ENCODE assay signal across 19 cellular contexts in the genomic region with DNA sequence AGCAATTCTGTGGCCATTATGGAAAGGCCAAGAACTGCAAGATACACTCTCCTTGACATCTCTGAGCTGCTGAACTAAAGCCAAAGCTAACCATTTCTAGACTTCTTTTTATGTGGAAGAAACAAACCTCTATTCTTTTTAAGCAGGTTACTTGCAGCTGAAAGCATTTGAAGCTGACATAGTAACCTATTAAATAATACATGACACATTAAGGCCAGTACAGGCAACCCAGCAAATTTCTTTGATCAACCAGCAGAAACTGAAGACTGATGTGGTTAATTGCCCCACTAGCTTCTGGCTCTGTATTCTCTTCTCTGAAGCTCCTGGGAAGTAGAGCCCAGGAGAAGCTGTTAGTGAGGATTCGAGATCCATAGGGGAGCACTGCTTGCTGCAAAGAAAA. TPM values are rescaled to one million over a fixed set of nuclear protein-coding genes. Genes with fewer than 3 reads are reported as not detected.
DNase-seq lines count a peak whose midpoint lies in the region; ATAC-seq, FAIRE-seq and TF ChIP-seq lines count a peak whose summit lies in the region.
"Had no signal": no experiment of that assay in that cellular context is flagged by ENCODE, and none has a peak within 500 bp of the region (broad histone marks: within the 10 kb centered on the region; RNA-seq: fewer than 3 reads in every experiment).

No MANE protein-coding gene starts in this region.

- WGBS in GM12878 (ENCODE audit: insufficient coverage, insufficient replicate concordance, low lambda C conversion rate, missing lambda C conversion rate), result 56% methylated on average over 1 of the region's 1 CpG

- in situ Hi-C loops in GM12878 (cut with MboI), result no loop called here

- H3K4me3 Mint-ChIP-seq in T-helper 2 cell treated with Interferon-gamma antibody and Interleukin-4, amounts not matched to agents 5 μg/mL and 100 μg/mL, for 36 hours, result no peak overlapping the region
- H3K4me3 Mint-ChIP-seq: activated CD8-positive, alpha-beta memory T cell treated with anti-CD3 and anti-CD28 coated beads, Interleukin-2, amount 10 ng/mL, durations not matched to agents 7 days and 5 days had no signal

- no TSS peak for BruUV-seq in GM12878 (replicated peaks; lab: Mats Ljungman, UMichigan)
- BruUV-seq in OCI-LY7 (replicated peaks; lab: Mats Ljungman, UMichigan), result no TSS peak

- H3K9me3 ChIP-seq in GM12878 (replicated peaks; ENCODE audit: control insufficient read depth, insufficient read depth, low read length), result no peaks in the 10 kb centered on the region
- no peaks in the 10 kb centered on the region for H3K9me3 ChIP-seq in OCI-LY7 (ENCODE audit: low read length)
- H3K9me3 ChIP-seq: gastroesophageal sphincter, stomach, uterus had no signal

- no peaks in the 10 kb centered on the region for H3K36me3 Mint-ChIP-seq in T-helper 2 cell treated with Interferon-gamma antibody and Interleukin-4, amounts not matched to agents 5 μg/mL and 100 μg/mL, for 36 hours (ENCODE audit: low read depth)
- H3K36me3 Mint-ChIP-seq: activated CD8-positive, alpha-beta memory T cell treated with anti-CD3 and anti-CD28 coated beads, Interleukin-2, amount 10 ng/mL, durations not matched to agents 7 days and 5 days had no signal

- H3K4me2 ChIP-seq in GM12878 (ENCODE audit: control insufficient read depth, insufficient read depth) (peak overlapping the region; percentile 62; the same call in 1 of the 2 replicates), OCI-LY7 (ENCODE audit: low read length) (no peak overlapping the region)

- intact Hi-C loops in GM12878 (cut with micrococcal nuclease; ENCODE audit: unreplicated experiment) (no loop called here), OCI-LY7 (cut with micrococcal nuclease; ENCODE audit: unreplicated experiment) (no loop called here)

- DNase-seq in GM19239 (ENCODE audit: insufficient read length, low spot score) (no peak), GM12878 (ENCODE audit: low read depth, low spot score) (peak; percentile 34), OCI-LY7 (ENCODE audit: low spot score) (no peak), GM12892 (ENCODE audit: insufficient read length) (no peak)
- DNase-seq in T-helper 2 cell treated with Interferon-gamma antibody and Interleukin-4, amounts not matched to agents 5 μg/mL and 100 μg/mL, for 36 hours (ENCODE audit: low spot score), result no peak
- DNase-seq: activated CD4-positive, alpha-beta T cell treated with anti-CD3 and anti-CD28 coated beads for 4 hours; activated CD8-positive, alpha-beta memory T cell treated with anti-CD3 and anti-CD28 coated beads, Interleukin-2, amount 10 ng/mL, durations not matched to agents 7 days and 5 days; AML-193; left ventricle myocardium superior; NCI-H2029 treated with DMSO at 0.1 percent for 48 hours; NCI-H446 treated with DMSO at 0.1 percent for 48 hours; stomach; uterus had no signal

- peak; percentile 31 for ATAC-seq in HG02973 (IDR thresholded peaks at IDR 0.05; ENCODE audit: unreplicated experiment)
- ATAC-seq in GM12878, result peak; percentile 24; the same call in 2 of the 3 replicates
- no peak for ATAC-seq in GM19328 (IDR thresholded peaks at IDR 0.05; ENCODE audit: unreplicated experiment)
- ATAC-seq: activated CD8-positive, alpha-beta memory T cell treated with anti-CD3 and anti-CD28 coated beads, Interleukin-2, amount 10 ng/mL, durations not matched to agents 7 days and 5 days; gastroesophageal sphincter; HCT116; left ventricle myocardium superior had no signal

- H2AFZ ChIP-seq in GM12878 (ENCODE audit: control insufficient read depth, low read depth, low read length) (no peak overlapping the region), OCI-LY7 (ENCODE audit: low read length) (no peak overlapping the region)

- no peaks in the 10 kb centered on the region for H3K9me3 Mint-ChIP-seq in T-helper 2 cell treated with Interferon-gamma antibody and Interleukin-4, amounts not matched to agents 5 μg/mL and 100 μg/mL, for 36 hours
- H3K9me3 Mint-ChIP-seq: activated T-helper 2 cell treated with anti-CD3 and anti-CD28 coated beads, Interferon-gamma antibody, Interleukin-2, Interleukin-4, amounts not matched to agents 10 μg/mL and 5 μg/mL and 100 μg/mL, durations not matched to agents 14 hours and 24 hours and 36 hours had no signal

- 0 out of 2 replicates have a peak overlapping the region, but pooled peaks have one; percentile 8 for H3K4me3 ChIP-seq in GM12878
- no peak overlapping the region for H3K4me3 ChIP-seq in OCI-LY7 (ENCODE audit: low read depth, low read length, poor library complexity, severe bottlenecking)
- H3K4me3 ChIP-seq: cardiac muscle cell, gastroesophageal sphincter, stomach, uterus had no signal

- H3K4me1 ChIP-seq in GM12878 (ENCODE audit: control insufficient read depth, insufficient read depth, low read length) (peaks cover 31% of the 10 kb centered on the region), OCI-LY7 (ENCODE audit: insufficient read depth, low read length, poor library complexity, severe bottlenecking) (no peaks in the 10 kb centered on the region)
- H3K4me1 ChIP-seq: gastroesophageal sphincter, stomach, uterus had no signal

- H3K4me1 Mint-ChIP-seq in T-helper 2 cell treated with Interferon-gamma antibody and Interleukin-4, amounts not matched to agents 5 μg/mL and 100 μg/mL, for 36 hours (ENCODE audit: low read depth), result peaks cover 2% of the 10 kb centered on the region

- TF ChIP-seq CTCF in GM12878 (IDR thresholded peaks at IDR 0.05 in 2 of 3, conservative IDR thresholded peaks at IDR 0.05 in 1 of 3; ENCODE audit: control insufficient read depth in 2 of 3, extremely low read depth in 1 of 3, insufficient read depth in 1 of 3, low read depth in 3 of 3, low read length in 3 of 3), result no peak
- TF ChIP-seq CTCF in OCI-LY7 (conservative IDR thresholded peaks at IDR 0.05; ENCODE audit: low read length), result no peak

- peak; percentile 86 for FAIRE-seq in GM19239 (lab: Jason Lieb, UNC)
- no peak for FAIRE-seq in GM12878 (lab: Jason Lieb, UNC)
- no peak for FAIRE-seq in GM12892 (lab: Jason Lieb, UNC)

- H3K9ac ChIP-seq in GM12878 (ENCODE audit: control insufficient read depth, insufficient read depth, low read length), result no peak overlapping the region

- SMC1A ChIA-PET in GM12878 (lab: Charles Lee; ENCODE audit: uncharacterized antibody, unreplicated experiment), result interaction anchor here (0.5 to 2.2 kb wide), 12 partner anchors 10 to 296 kb away, joined by 3 to 7 read pairs (median 3); partner anchors contain the start of gene FHIT

- no peak for TF ChIP-seq EP300 in GM12878 (IDR thresholded peaks at IDR 0.05; ENCODE audit: borderline replicate concordance in 1 of 2, control insufficient read depth in 1 of 2, low read depth in 2 of 2, low read length in 2 of 2)

- H3K36me3 ChIP-seq in GM12878 (ENCODE audit: control insufficient read depth in 2 of 2, insufficient read depth in 2 of 2, low read length in 1 of 2) (no peaks in the 10 kb centered on the region), OCI-LY7 (ENCODE audit: insufficient read depth, low read length) (no peaks in the 10 kb centered on the region)
- H3K36me3 ChIP-seq: cardiac muscle cell, gastroesophageal sphincter, stomach, uterus had no signal

- no peak for TF ChIP-seq POLR2A in GM12878 (IDR thresholded peaks at IDR 0.05; ENCODE audit: low read depth, low read length)
- no peak for TF ChIP-seq POLR2A in GM12892 (IDR thresholded peaks at IDR 0.05; ENCODE audit: low read depth, low read length)

- H3K27me3 Mint-ChIP-seq in T-helper 2 cell treated with Interferon-gamma antibody and Interleukin-4, amounts not matched to agents 5 μg/mL and 100 μg/mL, for 36 hours (ENCODE audit: low read depth), result no peaks in the 10 kb centered on the region
- H3K27me3 Mint-ChIP-seq: activated CD8-positive, alpha-beta memory T cell treated with anti-CD3 and anti-CD28 coated beads, Interleukin-2, amount 10 ng/mL, durations not matched to agents 7 days and 5 days had no signal

- TF ChIP-seq RAD21 in GM12878 (IDR thresholded peaks at IDR 0.05; ENCODE audit: insufficient read depth, low read depth, low read length), result no peak

- RAD21 ChIA-PET in GM12878 (lab: Charles Lee; ENCODE audit: unreplicated experiment), result interaction anchor here (0.8 to 1.0 kb wide), 3 partner anchors 51 to 148 kb away, joined by 3 to 4 read pairs (median 3); no protein-coding TSS in a partner anchor

- no peak overlapping the region for H3K27ac ChIP-seq in GM12878 (ENCODE audit: control insufficient read depth, insufficient read depth)
- H3K27ac ChIP-seq in OCI-LY7 (ENCODE audit: low read depth, low read length, poor library complexity, severe bottlenecking), result no peak overlapping the region
- H3K27ac ChIP-seq: cardiac muscle cell, gastroesophageal sphincter, stomach, uterus had no signal

- CTCF ChIA-PET in GM12878 (lab: Yijun Ruan, JAX), result interaction anchor here (1.0 kb wide), 1 partner anchor 38 kb away, joined by 4 read pairs; no protein-coding TSS in a partner anchor
- CTCF ChIA-PET in OCI-LY7 (lab: Charles Lee; ENCODE audit: unreplicated experiment), result no interaction called here

- no peaks in the 10 kb centered on the region for H3K9me2 ChIP-seq in OCI-LY7 (ENCODE audit: insufficient read depth, low read length)

- H4K20me1 ChIP-seq in GM12878 (ENCODE audit: control insufficient read depth, insufficient read depth), result no peaks in the 10 kb centered on the region
- H4K20me1 ChIP-seq in OCI-LY7 (ENCODE audit: insufficient read depth, low read length), result no peaks in the 10 kb centered on the region

- H3K27ac Mint-ChIP-seq in T-helper 2 cell treated with Interferon-gamma antibody and Interleukin-4, amounts not matched to agents 5 μg/mL and 100 μg/mL, for 36 hours, result no peak overlapping the region
- H3K27ac Mint-ChIP-seq: activated CD8-positive, alpha-beta memory T cell treated with anti-CD3 and anti-CD28 coated beads, Interleukin-2, amount 10 ng/mL, durations not matched to agents 7 days and 5 days; activated T-helper 2 cell treated with anti-CD3 and anti-CD28 coated beads, Interferon-gamma antibody, Interleukin-2, Interleukin-4, amounts not matched to agents 10 μg/mL and 5 μg/mL and 100 μg/mL, durations not matched to agents 14 hours and 24 hours and 36 hours had no signal

- H3K79me2 ChIP-seq in GM12878 (ENCODE audit: control insufficient read depth, insufficient read depth, low read length) (no peaks in the 10 kb centered on the region; the same call in 1 of the 2 replicates), OCI-LY7 (ENCODE audit: insufficient read depth, low read depth, low read length) (no peaks in the 10 kb centered on the region)

- H3K27me3 ChIP-seq in GM12878 (replicated peaks in 1 of 2; ENCODE audit: control insufficient read depth in 2 of 2, insufficient read depth in 2 of 2, low read length in 1 of 2), result no peaks in the 10 kb centered on the region
- H3K27me3 ChIP-seq: cardiac muscle cell, gastroesophageal sphincter, stomach, uterus had no signal

- POLR2A ChIA-PET in GM12878 (lab: Charles Lee), result no interaction called here
- POLR2A ChIA-PET in OCI-LY7 (lab: Charles Lee), result interaction anchor here (0.6 to 1.4 kb wide), 2 partner anchors 11 to 1455 kb away, joined by 3 to 8 read pairs; no protein-coding TSS in a partner anchor

RNA-seq across cellular contexts. Expression of gene FHIT, which starts 17.4 kb away (rescaled TPM):
- total RNA-seq in GM12878 (2013; cell fraction: nucleolus; rRNA removed), result 109 and 115 TPM in 2 replicates
- total RNA-seq in GM12878 (2014; rRNA removed) (5.7 and 6.8 TPM in 2 replicates), GM12878 (2014; rRNA removed; fragmentation: Illumina TruSeq; extraction: Trizol) (7.9 and 9.6 TPM in 2 replicates), GM12878 (2021) (10.3 and 11.0 TPM in 2 replicates), OCI-LY7 (2022) (10.9 and 12.3 TPM in 2 replicates)
- 5.9 TPM for polyA plus RNA-seq in GM12878 (2011; ENCODE audit: low read depth)
- polyA plus RNA-seq in GM12878 (2011; rRNA removed) (8.6 and 8.7 TPM in 2 replicates), GM12878 (2014; fragmentation: Illumina TruSeq; extraction: Trizol) (9.1 and 10.4 TPM in 2 replicates), GM12878 (2014; fragmentation: Nextera tagmentation; extraction: Ambion mirVana) (1 to 10 TPM; 4.2 to 7.9 TPM), GM12878 (2014; rRNA removed) (4.8 and 10.3 TPM in 2 replicates), GM12878 (2016; fragmentation: Nextera tagmentation; extraction: Ambion mirVana) (10 to 100 TPM; 14.6 to 14.9 TPM)
- 12.2 and 13.7 TPM in 2 replicates for polyA plus RNA-seq in GM12878 (2011; cell fraction: cytosol; rRNA removed)
- polyA plus RNA-seq in GM12878 (2011; cell fraction: nucleus; rRNA removed), result 15.3 and 21.1 TPM in 2 replicates
- polyA plus RNA-seq in GM12878 (2012), result 10.1 and 12.8 TPM in 2 replicates
- polyA minus RNA-seq in GM12878 (2011; rRNA and poly(A)+ RNA removed), result 12.5 and 19.7 TPM in 2 replicates
- polyA minus RNA-seq in GM12878 (2011; cell fraction: cytosol; rRNA and poly(A)+ RNA removed), result 4.0 and 12.1 TPM in 2 replicates
- 53.4 and 85.3 TPM in 2 replicates for polyA minus RNA-seq in GM12878 (2011; cell fraction: nucleus; rRNA and poly(A)+ RNA removed)
- 2.3 and 5.0 TPM in 2 replicates for total RNA-seq in OCI-LY7 (2014; rRNA removed; shearing (Covaris generic))
- polyA plus RNA-seq in GM12892 (2012; ENCODE audit: missing spikeins), result 5.0 TPM
